ENCODE assay signal across 8 cellular contexts in the genomic region with DNA sequence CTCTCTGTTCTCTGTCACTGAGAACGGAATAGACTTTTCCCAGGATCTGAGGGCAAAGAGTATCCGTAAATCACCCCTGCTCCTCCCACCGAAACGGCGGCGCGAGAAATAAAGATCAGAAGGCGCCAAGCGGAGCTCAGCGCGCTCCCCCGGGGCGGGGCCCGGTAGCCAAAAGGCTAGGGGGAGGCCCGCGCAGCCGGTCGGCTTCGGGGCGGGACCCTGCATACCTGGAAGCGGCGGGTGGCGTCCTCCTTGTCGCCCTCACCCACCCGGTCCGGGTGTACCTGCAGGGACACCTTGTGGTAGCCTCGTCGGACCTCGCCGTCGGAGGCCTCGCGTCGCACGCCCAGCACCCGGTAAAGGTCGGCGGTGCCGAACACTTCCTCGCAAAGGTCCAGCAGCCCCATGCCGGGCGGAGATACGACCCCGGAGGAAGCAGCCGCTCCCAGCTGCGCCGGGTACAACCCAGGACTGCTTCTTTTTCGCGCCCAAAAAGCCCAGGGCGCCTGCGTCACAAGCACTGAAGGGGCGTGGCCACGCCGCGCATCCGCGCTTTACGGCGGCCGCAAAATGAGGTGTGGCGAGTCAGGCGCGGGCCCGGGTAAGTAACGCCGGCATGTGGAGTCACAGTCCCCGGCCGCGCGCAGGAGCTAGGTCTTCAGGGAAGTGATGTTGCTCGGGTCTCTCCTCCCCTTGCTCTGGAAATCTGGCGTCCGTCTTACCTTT. TPM values are rescaled to one million over a fixed set of nuclear protein-coding genes. Genes with fewer than 3 reads are reported as not detected.
A peak's percentile ranks its signal among the peaks of the same experiment; 100 is the strongest.
DNase-seq lines count a peak whose midpoint lies in the region; TF ChIP-seq lines count a peak whose summit lies in the region.

A gene with protein sequence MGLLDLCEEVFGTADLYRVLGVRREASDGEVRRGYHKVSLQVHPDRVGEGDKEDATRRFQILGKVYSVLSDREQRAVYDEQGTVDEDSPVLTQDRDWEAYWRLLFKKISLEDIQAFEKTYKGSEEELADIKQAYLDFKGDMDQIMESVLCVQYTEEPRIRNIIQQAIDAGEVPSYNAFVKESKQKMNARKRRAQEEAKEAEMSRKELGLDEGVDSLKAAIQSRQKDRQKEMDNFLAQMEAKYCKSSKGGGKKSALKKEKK (minus strand): TSS at position 473 of the 726 bp plus-strand sequence. CDS start 66 bp downstream, at position 407.

- H2AK5ac ChIP-seq in H9 (ENCODE audit: insufficient read length, low read length) = no peak within 1 kb of the TSS

- H3K23ac ChIP-seq in H9 (ENCODE audit: insufficient read length, low read depth, low read length) = no peak within 1 kb of the TSS

- H3K4me1 ChIP-seq in H9 (ENCODE audit: insufficient read depth, low read length) (no peaks in the 10 kb centered on the region), neural progenitor cell (peaks cover 19% of the 10 kb centered on the region)

- H3K27me3 Mint-ChIP-seq in H9 (ENCODE audit: low read depth) (no peaks in the 10 kb centered on the region), neural progenitor cell (ENCODE audit: insufficient read depth, low read depth) (peaks cover 2% of the 10 kb centered on the region)

- H3K4me1 Mint-ChIP-seq in H9 = peaks cover 30 to 40% of the 10 kb centered on the region in 2 experiments
- H3K4me1 Mint-ChIP-seq in neural progenitor cell = peaks cover 39% of the 10 kb centered on the region

- no peak within 1 kb of the TSS for H2BK120ac ChIP-seq in H9 (ENCODE audit: low read depth, low read length, poor library complexity, severe bottlenecking)

- no peak within 1 kb of the TSS for H2BK12ac ChIP-seq in H9 (ENCODE audit: insufficient read length, low read depth, low read length)

- H3K9me3 Mint-ChIP-seq in H9 (no peaks in the 10 kb centered on the region; a peak in 1 of 5 replicates), neural progenitor cell (no peaks in the 10 kb centered on the region)

- H3K56ac ChIP-seq in H9 (ENCODE audit: insufficient read length, low read depth, low read length) = peak within 1 kb of the TSS; percentile 26

- H4K20me1 ChIP-seq in H9 (ENCODE audit: control insufficient read depth, insufficient read depth, insufficient read length) (no peaks in the 10 kb centered on the region), neural progenitor cell (ENCODE audit: low read depth) (peaks cover 17% of the 10 kb centered on the region)

- peaks cover 21% of the 10 kb centered on the region for H3K79me1 ChIP-seq in H9 (ENCODE audit: insufficient read depth, low read depth, low read length, poor library complexity, severe bottlenecking)

- TF ChIP-seq CTCF in H9 (conservative IDR thresholded peaks at IDR 0.05) (peak; percentile 13; the same call in 1 of the 3 replicates), foreskin fibroblast (IDR thresholded peaks at IDR 0.05; ENCODE audit: low read depth, low read length) (no peak), neural progenitor cell (IDR thresholded peaks at IDR 0.05) (peak; percentile 16)

- H3K4me3 ChIP-seq in foreskin fibroblast (ENCODE audit: low read depth in 1 of 2, low read length in 2 of 2) (peak within 1 kb of the TSS; percentile 70 to 91), neural progenitor cell (peak within 1 kb of the TSS; percentile 96)

- H4K91ac ChIP-seq in H9 (ENCODE audit: insufficient read length, low read depth, low read length) = no peak within 1 kb of the TSS

- no peak within 1 kb of the TSS for H2BK20ac ChIP-seq in H9 (ENCODE audit: low read depth, low read length, poor library complexity, severe bottlenecking)

- DNase-seq in G401 (ENCODE audit: low spot score) = peak; percentile 90
- peak; percentile 96 for DNase-seq in H9
- DNase-seq in M059J (ENCODE audit: low read depth) = peak; percentile 93
- peak; percentile 58 for DNase-seq in SHP77 treated with DMSO at 0.1 percent for 48 hours (lab: John Stamatoyannopoulos, UW)
- DNase-seq in activated gamma-delta T cell (lab: John Stamatoyannopoulos, UW) = peak; percentile 91
- DNase-seq in foreskin fibroblast = peak; percentile 92 to 98
- peak; percentile 98 for DNase-seq in neural progenitor cell (ENCODE audit: low spot score)
- peak; percentile 85 for DNase-seq in stromal cell of bone marrow (ENCODE audit: low read depth)

- H3K14ac ChIP-seq in H9 (ENCODE audit: insufficient read depth, low read length) = peak within 1 kb of the TSS; percentile 98

- no peak within 1 kb of the TSS; the same call in 1 of the 2 replicates for H3K4ac ChIP-seq in H9 (ENCODE audit: low read depth, low read length)

- H3K79me2 ChIP-seq in H9 (ENCODE audit: insufficient read depth, low read length) (peaks cover 13% of the 10 kb centered on the region; the same call in 1 of the 2 replicates), neural progenitor cell (ENCODE audit: low read depth) (peaks cover 88% of the 10 kb centered on the region)

- H3K27me3 ChIP-seq in H9 (ENCODE audit: insufficient read depth, low read length) (no peaks in the 10 kb centered on the region), neural progenitor cell (no peaks in the 10 kb centered on the region)

- H3K23me2 ChIP-seq in H9 (ENCODE audit: insufficient read length, low read depth, low read length, poor library complexity, severe bottlenecking) = peaks cover 6% of the 10 kb centered on the region

- H4K8ac ChIP-seq in H9 (replicated peaks; ENCODE audit: insufficient read length, low read depth, low read length) = peak within 1 kb of the TSS; percentile 50

- H3K4me2 ChIP-seq in H9 (ENCODE audit: insufficient read depth, insufficient read length, low read length) = peak within 1 kb of the TSS; percentile 48
- peak within 1 kb of the TSS; percentile 99 for H3K4me2 ChIP-seq in neural progenitor cell

- H2BK5ac ChIP-seq in H9 (ENCODE audit: insufficient read length, low read length) = peak within 1 kb of the TSS; percentile 86

- whole genome bisulfite sequencing in H9 (ENCODE audit: extremely low coverage, insufficient read length, low lambda C conversion rate) = no CpG with 5 or more reads among the region's 73 CpGs

- H3K9ac ChIP-seq in H9 (ENCODE audit: extremely low read depth, insufficient read length, low read length) (peak within 1 kb of the TSS; percentile 98), neural progenitor cell (peak within 1 kb of the TSS; percentile 71)

- peak within 1 kb of the TSS; percentile 99 to 100 (median 99) for H3K27ac Mint-ChIP-seq in H9
- H3K27ac Mint-ChIP-seq in neural progenitor cell = peak within 1 kb of the TSS; percentile 94

- no peaks in the 10 kb centered on the region for H3K9me3 ChIP-seq in H9 (ENCODE audit: control insufficient read depth, low read depth, low read length)
- H3K9me3 ChIP-seq in neural progenitor cell (ENCODE audit: low read depth) = no peaks in the 10 kb centered on the region

- H3K36me3 ChIP-seq in neural progenitor cell = peaks cover 18% of the 10 kb centered on the region

- H3T11ph ChIP-seq in H9 (ENCODE audit: low read length) = no peak within 1 kb of the TSS

- H3K36me3 Mint-ChIP-seq in H9 (ENCODE audit: insufficient read depth in 1 of 3, low read depth in 3 of 3) (peaks cover 57 to 78% (median 66%) of the 10 kb centered on the region in 3 experiments), neural progenitor cell (peaks cover 30% of the 10 kb centered on the region)

- H2AFZ ChIP-seq in H9 (ENCODE audit: low read length) = no peak within 1 kb of the TSS
- H2AFZ ChIP-seq in neural progenitor cell (replicated peaks) = peak within 1 kb of the TSS; percentile 42

- peaks cover 47% of the 10 kb centered on the region for H3F3A ChIP-seq in neural progenitor cell (ENCODE audit: low read depth)

- peak within 1 kb of the TSS; percentile 99 for H3K4me3 Mint-ChIP-seq in H9
- peak within 1 kb of the TSS; percentile 99 for H3K4me3 Mint-ChIP-seq in neural progenitor cell

- in situ Hi-C loops in G401 (cut with HindIII; ENCODE audit: low sequenced_read_pairs) = no loop called here

- no peak within 1 kb of the TSS for H2BK15ac ChIP-seq in H9 (ENCODE audit: low read depth, low read length)

- H3K27ac ChIP-seq in H9 (ENCODE audit: insufficient read length, low read depth, low read length) (peak within 1 kb of the TSS; percentile 91), neural progenitor cell (peak within 1 kb of the TSS; percentile 97)

- no peak within 1 kb of the TSS for H4K5ac ChIP-seq in H9 (ENCODE audit: insufficient read length, low read depth, low read length)

- H3K18ac ChIP-seq in H9 (ENCODE audit: insufficient read length, low read depth, low read length) = peak within 1 kb of the TSS; percentile 98

RNA-seq across cellular contexts. Expression of the gene that starts here (rescaled TPM):
- total RNA-seq in G401 (2014; rRNA removed; shearing (Covaris generic)) = 43.4 and 53.3 TPM in 2 replicates
- total RNA-seq in H9 (2021) (45.7 and 47.7 TPM in 2 replicates), neural progenitor cell (ENCODE audit: low replicate concordance) (50.8 and 58.0 TPM in 2 replicates)
- total RNA-seq in M059J (2014; rRNA removed; shearing (Covaris generic)) = 58.5 and 63.3 TPM in 2 replicates

Comparison
In these comparisons a context has a peak if more than half of its experiments do, and no peak if none do; other contexts are left out.
1. Peak in every context shown above with its lines: DNase-seq, H3K4me3 ChIP-seq and H3K27ac ChIP-seq.